31 cellular contexts compared by ENCODE assay signal in the genomic region with DNA sequence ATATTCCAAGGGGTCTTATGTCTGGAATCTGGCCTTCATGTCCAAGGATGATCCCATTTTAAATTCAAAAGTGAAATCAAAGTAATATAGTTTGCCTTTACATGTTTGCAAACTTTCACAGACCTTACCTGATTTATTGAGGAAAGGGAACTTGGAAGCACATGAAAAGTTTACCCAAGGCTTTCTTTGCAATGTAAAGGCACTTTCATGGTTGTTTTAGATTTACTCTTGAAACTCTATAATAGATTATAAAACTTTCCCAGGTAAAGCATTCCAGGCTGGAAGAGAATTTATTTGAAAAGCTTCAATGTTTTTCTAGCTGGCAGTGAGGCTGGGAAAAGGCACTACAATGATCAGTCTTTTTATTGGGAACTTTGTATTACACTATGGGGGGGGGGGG.
"Had no signal": no experiment of that assay in that cellular context is flagged by ENCODE, and none has a peak within 500 bp of the region (broad histone marks: within the 10 kb centered on the region; RNA-seq: fewer than 3 reads in every experiment).

No MANE protein-coding gene starts in this region.

- H3K4me1 ChIP-seq: adrenal gland, ascending aorta, body of pancreas, breast epithelium had no signal

- H3K27me3 ChIP-seq: ascending aorta, body of pancreas, brain microvascular endothelial cell, cardiac muscle cell had no signal

- FAIRE-seq: bronchial epithelial cell had no signal

- H3K36me3 ChIP-seq: adrenal gland, ascending aorta, brain microvascular endothelial cell, breast epithelium, cardiac muscle cell had no signal

- DNase-seq: activated effector memory CD4-positive, alpha-beta T cell treated with anti-CD3 and anti-CD28 coated beads, Interleukin-2, amount 50 U/mL, for 16 hours; activated effector memory CD4-positive, alpha-beta T cell treated with Interleukin-2 at 50 U/mL for 16 hours; activated gamma-delta T cell; activated gamma-delta T cell treated with Interleukin-2 at 50 U/mL for 16 hours; activated naive CD4-positive, alpha-beta T cell; activated naive CD4-positive, alpha-beta T cell treated with anti-CD3 and anti-CD28 coated beads for 36 hours; activated naive CD4-positive, alpha-beta T cell treated with anti-CD3 and anti-CD28 coated beads, Interleukin-2, amount 10 ng/mL, durations not matched to agents 7 days and 5 days; activated naive CD4-positive, alpha-beta T cell treated with anti-CD3 and anti-CD28 coated beads, Interleukin-2, amount 50 U/mL, for 16 hours; activated naive CD4-positive, alpha-beta T cell treated with Interleukin-2 at 50 U/mL for 16 hours; activated naive CD8-positive, alpha-beta T cell treated with anti-CD3 and anti-CD28 coated beads for 36 hours; activated naive CD8-positive, alpha-beta T cell treated with anti-CD3 and anti-CD28 coated beads, Interleukin-2, amount 10 ng/mL, durations not matched to agents 7 days and 5 days; activated naive CD8-positive, alpha-beta T cell treated with anti-CD3 and anti-CD28 coated beads, Interleukin-2, amount 50 U/mL, for 24 hours; activated T-cell treated with anti-CD3 and anti-CD28 coated beads, Interleukin-2, amount 50 U/mL, for 1 hour; activated T-cell treated with anti-CD3 and anti-CD28 coated beads, Interleukin-2, amount 50 U/mL, for 24 hours; activated T-cell treated with anti-CD3 and anti-CD28 coated beads, Interleukin-2, amount 50 U/mL, for 4 hours; activated T-cell treated with anti-CD3 and anti-CD28 coated beads, Interleukin-2, amount 50 U/mL, for 48 hours; activated T-cell treated with anti-CD3 and anti-CD28 coated beads, Interleukin-2, amount 50 U/mL, for 72 hours; adrenal gland; amniotic stem cell; amygdala; anterior cingulate cortex; aorta; body of pancreas; brain microvascular endothelial cell; caudate nucleus; central memory CD4-positive, alpha-beta T cell; cerebellar nuclear complex had no signal

- H3K27ac ChIP-seq: adrenal gland, ascending aorta, body of pancreas, brain microvascular endothelial cell, breast epithelium, cardiac muscle cell had no signal

- H3K4me3 ChIP-seq: adrenal gland, ascending aorta, body of pancreas, breast epithelium, cardiac muscle cell had no signal

- H3K9me3 ChIP-seq: adrenal gland, ascending aorta, body of pancreas, breast epithelium had no signal
